Comparison of ENCODE assay signal across 8 cellular contexts in the genomic region with DNA sequence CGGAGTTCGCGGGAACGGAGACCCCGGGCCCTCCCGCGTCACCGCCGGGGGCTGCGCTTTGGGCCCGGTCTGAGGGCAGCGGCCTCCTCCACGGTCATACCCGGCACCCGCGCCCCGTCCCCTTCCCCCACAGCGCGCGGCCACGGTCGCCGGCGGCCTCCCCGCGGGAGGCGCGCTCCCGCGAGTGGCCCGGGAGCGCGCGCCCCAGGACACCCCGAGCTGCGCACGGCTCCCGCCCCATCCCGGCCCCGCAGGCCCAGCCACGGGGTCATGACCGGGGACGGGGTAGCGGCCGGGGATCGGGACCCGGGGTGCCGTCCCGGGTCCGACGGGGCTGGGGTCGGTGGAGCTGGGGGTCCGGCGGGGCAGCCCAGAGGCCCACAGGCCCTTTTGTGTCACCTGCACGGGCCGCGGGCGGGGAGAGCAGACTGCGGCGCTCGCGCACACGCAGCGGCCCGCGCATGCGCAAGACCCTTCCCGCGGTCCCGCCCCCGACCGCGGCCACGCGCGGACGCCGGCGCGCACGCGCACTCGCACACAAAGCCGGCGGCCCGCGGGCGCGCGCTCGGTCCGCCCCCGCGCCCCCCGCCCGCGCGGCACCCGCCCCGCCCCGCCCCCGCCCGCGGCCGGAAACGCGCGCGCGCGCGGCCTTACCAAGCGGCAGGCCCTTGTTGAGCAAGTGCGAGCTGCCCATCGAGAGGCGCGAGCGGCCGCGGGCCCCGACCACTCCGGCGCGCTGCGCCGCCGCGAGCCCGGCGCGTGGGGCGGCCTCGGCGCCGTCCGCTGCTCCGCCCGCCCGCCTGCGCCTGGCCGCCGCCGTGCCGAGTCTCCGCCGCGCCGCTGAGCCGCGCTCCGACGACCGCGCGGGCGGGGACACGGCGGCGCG. TPM values are rescaled to one million over a fixed set of nuclear protein-coding genes. Genes with fewer than 3 reads are reported as not detected.
DNase-seq lines count a peak whose midpoint lies in the region; ATAC-seq and TF ChIP-seq lines count a peak whose summit lies in the region.

A gene (minus strand): TSS at position 869 of the 886 bp plus-strand sequence. CDS start 7,799 bp downstream, outside the sequence.

- peaks cover 23% of the 10 kb centered on the region for H3K9me3 Mint-ChIP-seq in T-helper 2 cell treated with Interferon-gamma antibody and Interleukin-4, amounts not matched to agents 5 μg/mL and 100 μg/mL, for 36 hours

- no peaks in the 10 kb centered on the region for H3K27me3 Mint-ChIP-seq in T-helper 2 cell treated with Interferon-gamma antibody and Interleukin-4, amounts not matched to agents 5 μg/mL and 100 μg/mL, for 36 hours (ENCODE audit: low read depth)

- peaks cover 52% of the 10 kb centered on the region for H3K36me3 Mint-ChIP-seq in T-helper 2 cell treated with Interferon-gamma antibody and Interleukin-4, amounts not matched to agents 5 μg/mL and 100 μg/mL, for 36 hours (ENCODE audit: low read depth)

- H3K9me3 ChIP-seq in ascending aorta, result peaks cover 0 to 8% of the 10 kb centered on the region in 2 donors

- peak; percentile 19 for DNase-seq in NCI-H1417 treated with DMSO at 0.1 percent for 48 hours (lab: John Stamatoyannopoulos, UW)
- peak; percentile 89 for DNase-seq in T-helper 2 cell treated with Interferon-gamma antibody and Interleukin-4, amounts not matched to agents 5 μg/mL and 100 μg/mL, for 36 hours (ENCODE audit: low spot score)
- DNase-seq in ascending aorta (ENCODE audit: low spot score in 2 of 2), result peak in 1 of 2 donors; percentile 85
- peak; percentile 99 for DNase-seq in hepatic stellate cell (ENCODE audit: low spot score)
- peak; percentile 77 for DNase-seq in retina

- H3K4me1 Mint-ChIP-seq in T-helper 2 cell treated with Interferon-gamma antibody and Interleukin-4, amounts not matched to agents 5 μg/mL and 100 μg/mL, for 36 hours (ENCODE audit: low read depth), result peaks cover 20% of the 10 kb centered on the region

- no peak for TF ChIP-seq CTCF in ascending aorta (IDR thresholded peaks at IDR 0.05)

- ATAC-seq in GM18505 (IDR thresholded peaks at IDR 0.05; ENCODE audit: unreplicated experiment), result peak; percentile 44
- ATAC-seq in HG02798 (IDR thresholded peaks at IDR 0.05; ENCODE audit: poor library complexity, unreplicated experiment), result peak; percentile 63
- no peak for ATAC-seq in HG03378 (IDR thresholded peaks at IDR 0.05; ENCODE audit: unreplicated experiment)

- H3K4me3 ChIP-seq in ascending aorta, result peak within 1 kb of the TSS; percentile 90 to 95

- H3K36me3 ChIP-seq in ascending aorta, result peaks cover 0 to 8% of the 10 kb centered on the region in 2 donors

- H3K4me1 ChIP-seq in ascending aorta, result peaks cover 29 to 46% of the 10 kb centered on the region in 2 donors

- peak; percentile 66 for TF ChIP-seq POLR2A in GM18505 (IDR thresholded peaks at IDR 0.05; ENCODE audit: borderline replicate concordance, extremely low read depth, insufficient read depth, insufficient read length)

- peak within 1 kb of the TSS; percentile 93 for H3K4me3 Mint-ChIP-seq in T-helper 2 cell treated with Interferon-gamma antibody and Interleukin-4, amounts not matched to agents 5 μg/mL and 100 μg/mL, for 36 hours

- intact Hi-C loops in ascending aorta (cut with DNase I), result loop anchor here (1.0 to 5.0 kb wide), 11 partner anchors 41 to 624 kb away; a partner anchor contains a TSS

- H3K27me3 ChIP-seq in ascending aorta, result no peaks in the 10 kb centered on the region

- H3K27ac ChIP-seq in ascending aorta, result peak within 1 kb of the TSS; percentile 95 to 99

- peak within 1 kb of the TSS; percentile 95 for H3K27ac Mint-ChIP-seq in T-helper 2 cell treated with Interferon-gamma antibody and Interleukin-4, amounts not matched to agents 5 μg/mL and 100 μg/mL, for 36 hours

RNA-seq across cellular contexts. Expression of the gene that starts here (rescaled TPM):
- total RNA-seq in ascending aorta, result 273 TPM
